ENCODE assay signal across 30 cellular contexts in genomic region chr16:1501630-1502029, GRCh38. TPM values are rescaled to one million over a fixed set of nuclear protein-coding genes. Genes with fewer than 3 reads are reported as not detected.
"Had no signal": no experiment of that assay in that cellular context is flagged by ENCODE, and none has a peak within 500 bp of the region (broad histone marks: within the 10 kb centered on the region; RNA-seq: fewer than 3 reads in every experiment).

No MANE protein-coding gene starts in this region.

- H3K27me3 ChIP-seq: colonic mucosa, esophagus squamous epithelium, gastrocnemius medialis, heart right ventricle, left lung had no signal

- H3K27me3 Mint-ChIP-seq: dendritic cell treated with granulocyte-macrophage colony-stimulating factor and Interleukin-4, amounts not matched to agents 40 ng/mL and 50 ng/mL, for 4 days; effector memory CD8-positive, alpha-beta T cell had no signal

- ATAC-seq: effector memory CD8-positive, alpha-beta T cell; esophagus mucosa; gastrocnemius medialis; heart right ventricle; left cardiac atrium; left lung; left ventricle myocardium superior; lower lobe of right lung had no signal

- H3K9me3 ChIP-seq: colonic mucosa, esophagus squamous epithelium, gastrocnemius medialis, heart right ventricle, left lung, lower lobe of right lung had no signal

- H3K4me1 Mint-ChIP-seq: endodermal cell had no signal

- H3K27ac ChIP-seq: colonic mucosa, epithelial cell of prostate, esophagus squamous epithelium, gastrocnemius medialis, heart right ventricle, left lung, lower lobe of right lung had no signal

- FAIRE-seq: endometrium, islet of Langerhans, keratinocyte had no signal

- DNase-seq: colonic mucosa; cortex of kidney; effector CD8-positive, alpha-beta T cell; effector memory CD8-positive, alpha-beta T cell; endodermal cell; erythroblast; esophagus squamous epithelium; foreskin fibroblast; foreskin melanocyte; gastrocnemius medialis; glutamatergic neuron; head of caudate nucleus; heart right ventricle; hippocampal formation; left cardiac atrium; left ventricle myocardium superior; lower lobe of right lung; mesendoderm; midbrain had no signal

- H3K27ac Mint-ChIP-seq: dendritic cell treated with granulocyte-macrophage colony-stimulating factor and Interleukin-4, amounts not matched to agents 40 ng/mL and 50 ng/mL, for 4 days; effector memory CD8-positive, alpha-beta T cell; endodermal cell had no signal

- H3K4me3 ChIP-seq: colonic mucosa, esophagus squamous epithelium, gastrocnemius medialis, heart right ventricle, left lung, lower lobe of right lung had no signal

- H3K4me3 Mint-ChIP-seq: dendritic cell treated with granulocyte-macrophage colony-stimulating factor and Interleukin-4, amounts not matched to agents 40 ng/mL and 50 ng/mL, for 4 days; effector memory CD8-positive, alpha-beta T cell; endodermal cell had no signal

- H3K9me3 Mint-ChIP-seq: dendritic cell treated with granulocyte-macrophage colony-stimulating factor and Interleukin-4, amounts not matched to agents 40 ng/mL and 50 ng/mL, for 4 days; effector memory CD8-positive, alpha-beta T cell; endodermal cell had no signal

- H3K4me1 ChIP-seq: colonic mucosa, esophagus squamous epithelium, gastrocnemius medialis, heart right ventricle, left lung, lower lobe of right lung had no signal

RNA-seq across cellular contexts. Expression of gene PTX4, which starts 12.9 kb away (rescaled TPM):
- total RNA-seq: colonic mucosa, endodermal cell, esophagus mucosa, esophagus squamous epithelium, heart right ventricle, kidney epithelial cell, left lung, left ventricle myocardium superior, lower leg skin, lower lobe of right lung, lung microvascular endothelial cell, mononuclear cell had no signal
- polyA plus RNA-seq: heart right ventricle, keratinocyte had no signal

RNA-seq across cellular contexts. Expression of gene TMEM204, which starts 31.8 kb away (rescaled TPM):
- total RNA-seq: endodermal cell had no signal
